Comparison of ENCODE assay signal across 16 cellular contexts in the genomic region with DNA sequence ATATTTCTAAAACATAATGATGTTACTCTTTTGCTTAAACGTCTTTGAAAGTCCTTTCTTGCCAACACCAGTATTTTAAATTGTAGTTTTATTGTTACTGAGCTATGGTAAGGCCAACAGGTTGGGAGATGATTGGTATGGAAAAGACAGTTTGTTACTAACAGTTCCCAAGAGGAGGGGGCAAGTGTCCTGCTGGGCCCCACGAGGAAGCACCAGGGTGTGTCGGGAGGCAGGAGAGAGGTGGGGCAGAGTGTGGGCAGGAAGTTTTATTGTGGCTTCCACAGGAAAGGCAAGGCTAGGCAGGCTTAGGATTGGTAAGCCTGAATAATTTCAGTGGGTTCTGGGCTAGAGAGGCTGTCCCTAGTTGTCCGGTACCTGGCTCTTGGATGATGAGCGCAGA.
A peak's percentile ranks its signal among the peaks of the same experiment; 100 is the strongest.
DNase-seq lines count a peak whose midpoint lies in the region; ATAC-seq and TF ChIP-seq lines count a peak whose summit lies in the region.
"Had no signal": no experiment of that assay in that cellular context is flagged by ENCODE, and none has a peak within 500 bp of the region (broad histone marks: within the 10 kb centered on the region; RNA-seq: fewer than 3 reads in every experiment).

No MANE protein-coding gene starts in this region.

- H3K9me3 ChIP-seq in esophagus muscularis mucosa (no peaks in the 10 kb centered on the region), stomach (no peaks in the 10 kb centered on the region), thyroid gland (no peaks in the 10 kb centered on the region)
- H3K9me3 ChIP-seq: gastrocnemius medialis had no signal

- TF ChIP-seq EP300 in esophagus muscularis mucosa (IDR thresholded peaks at IDR 0.05) (no peak), stomach (IDR thresholded peaks at IDR 0.05) (no peak)

- H3K4me1 Mint-ChIP-seq in HFFc6 (ENCODE audit: low read depth) = peaks cover 82% of the 10 kb centered on the region

- DNase-seq in HFFc6 (no peak), esophagus muscularis mucosa (ENCODE audit: extremely low spot score) (no peak), stomach (no peak), islet precursor cell (no peak), thyroid gland (no peak)
- no peak for DNase-seq in stimulated activated CD4-positive, alpha-beta T cell treated with anti-CD3 and anti-CD28 coated beads, Interleukin-12 subunit alpha, Interleukin-12 subunit beta, amount 100 ng/mL, for 4 hours
- DNase-seq: activated CD4-positive, CD25-positive, alpha-beta regulatory T cell treated with anti-CD3 and anti-CD28 coated beads, Interleukin-2, amount 50 U/mL, for 72 hours; activated CD8-positive, alpha-beta memory T cell treated with anti-CD3 and anti-CD28 coated beads, Interleukin-2, amount 50 U/mL, for 4 hours; activated naive CD8-positive, alpha-beta T cell treated with anti-CD3 and anti-CD28 coated beads, Interleukin-2, amount 10 ng/mL, durations not matched to agents 7 days and 5 days; gastrocnemius medialis; NCI-H2029; NCI-H524 treated with DMSO at 0.1 percent for 48 hours had no signal

- TF ChIP-seq CTCF in HFFc6 (IDR thresholded peaks at IDR 0.05) = no peak
- no peak for TF ChIP-seq CTCF in esophagus muscularis mucosa (IDR thresholded peaks at IDR 0.05)
- no peak for TF ChIP-seq CTCF in stomach (IDR thresholded peaks at IDR 0.05)
- TF ChIP-seq CTCF in thyroid gland (IDR thresholded peaks at IDR 0.05) = no peak

- H3K27ac Mint-ChIP-seq in HFFc6 = peak overlapping the region; percentile 97
- H3K27ac Mint-ChIP-seq: activated naive CD8-positive, alpha-beta T cell treated with anti-CD3 and anti-CD28 coated beads, Interleukin-2, amount 10 ng/mL, durations not matched to agents 7 days and 5 days had no signal

- H3K36me3 Mint-ChIP-seq in HFFc6 (ENCODE audit: low read depth) = no peaks in the 10 kb centered on the region
- H3K36me3 Mint-ChIP-seq: activated naive CD8-positive, alpha-beta T cell treated with anti-CD3 and anti-CD28 coated beads, Interleukin-2, amount 10 ng/mL, durations not matched to agents 7 days and 5 days had no signal

- intact Hi-C loops in esophagus muscularis mucosa (cut with DNase I) (no loop called here), stomach (cut with DNase I; ENCODE audit: low total_unique reads) (no loop called here), thyroid gland (cut with DNase I) (no loop called here)

- peak; percentile 6; the same call in 1 of the 3 replicates for ATAC-seq in SK-N-SH treated with all-trans-retinoic acid at 6 μM for 48 hours
- ATAC-seq in HG02938 (IDR thresholded peaks at IDR 0.05; ENCODE audit: unreplicated experiment) = no peak
- ATAC-seq: GM12878 had no signal

- no peaks in the 10 kb centered on the region for H3K36me3 ChIP-seq in esophagus muscularis mucosa
- no peaks in the 10 kb centered on the region for H3K36me3 ChIP-seq in stomach
- H3K36me3 ChIP-seq in thyroid gland = no peaks in the 10 kb centered on the region
- H3K36me3 ChIP-seq: cardiac muscle cell, gastrocnemius medialis had no signal

- 0 out of 2 replicates have a peak, but pooled peaks cover 5% of the 10 kb centered on the region for H3K9me3 Mint-ChIP-seq in HFFc6
- H3K9me3 Mint-ChIP-seq: activated naive CD8-positive, alpha-beta T cell treated with anti-CD3 and anti-CD28 coated beads, Interleukin-2, amount 10 ng/mL, durations not matched to agents 7 days and 5 days had no signal

- H3K4me1 ChIP-seq in esophagus muscularis mucosa (peaks cover 29 to 31% (median 30%) of the 10 kb centered on the region in 4 donors), stomach (peaks cover 29 to 63% (median 45%) of the 10 kb centered on the region in 4 donors), thyroid gland (peaks cover 0 to 21% of the 10 kb centered on the region in 2 donors)

- no peaks in the 10 kb centered on the region for H3K27me3 ChIP-seq in esophagus muscularis mucosa
- H3K27me3 ChIP-seq in stomach = no peaks in the 10 kb centered on the region
- H3K27me3 ChIP-seq in thyroid gland = no peaks in the 10 kb centered on the region
- H3K27me3 ChIP-seq: cardiac muscle cell, gastrocnemius medialis had no signal

- H3K4me3 ChIP-seq in esophagus muscularis mucosa (no peak overlapping the region), stomach (no peak overlapping the region), thyroid gland (replicated peaks in 1 of 3) (no peak overlapping the region)
- H3K4me3 ChIP-seq: cardiac muscle cell, gastrocnemius medialis, GM12878 had no signal

- H3K27me3 Mint-ChIP-seq in HFFc6 (ENCODE audit: insufficient read depth) = peaks cover 1% of the 10 kb centered on the region

- H3K27ac ChIP-seq in esophagus muscularis mucosa (replicated peaks in 1 of 4) (peak overlapping the region; percentile 3 to 19 (median 4)), stomach (peak overlapping the region; percentile 16 to 73 (median 53)), thyroid gland (peak overlapping the region in 1 of 3 donors; percentile 32)
- H3K27ac ChIP-seq: cardiac muscle cell, gastrocnemius medialis had no signal

- H3K4me3 Mint-ChIP-seq in HFFc6 = no peak overlapping the region
- H3K4me3 Mint-ChIP-seq: activated naive CD8-positive, alpha-beta T cell treated with anti-CD3 and anti-CD28 coated beads, Interleukin-2, amount 10 ng/mL, durations not matched to agents 7 days and 5 days had no signal

- 58% methylated on average over 5 of the region's 5 CpGs for WGBS in esophagus muscularis mucosa
- WGBS in stomach, 5 donors = 49 to 63% (median 51%) methylated on average over 5 of the region's 5 CpGs
- 56 to 61% methylated on average over 5 of the region's 5 CpGs for WGBS in thyroid gland, 2 donors

- no peak for TF ChIP-seq POLR2A in esophagus muscularis mucosa (IDR thresholded peaks at IDR 0.05; ENCODE audit: low read depth)
- no peak for TF ChIP-seq POLR2A in stomach (IDR thresholded peaks at IDR 0.05)
- no peak for TF ChIP-seq POLR2A in thyroid gland (IDR thresholded peaks at IDR 0.05)

TF ChIP-seq in SK-N-SH treated with all-trans-retinoic acid at 6 μM for 48 hours, 23 proteins besides CTCF, POLR2A, EP300 and RAD21:
- TF ChIP-seq ISL1 (CRISPR knock-in tag; IDR thresholded peaks at IDR 0.05) (no peak), SNAI2 (CRISPR knock-in tag; IDR thresholded peaks at IDR 0.05) (no peak), TCF4 (CRISPR knock-in tag; IDR thresholded peaks at IDR 0.05; ENCODE audit: borderline replicate concordance) (no peak), ZFP30 (CRISPR knock-in tag; IDR thresholded peaks at IDR 0.05) (no peak), RARB (CRISPR knock-in tag; IDR thresholded peaks at IDR 0.05) (no peak), GLIS3 (CRISPR knock-in tag; IDR thresholded peaks at IDR 0.05) (no peak), PPARA (CRISPR knock-in tag; IDR thresholded peaks at IDR 0.05; ENCODE audit: borderline replicate concordance) (no peak), ESRRG (CRISPR knock-in tag; IDR thresholded peaks at IDR 0.05) (no peak)
- TF ChIP-seq, protein P1, sequence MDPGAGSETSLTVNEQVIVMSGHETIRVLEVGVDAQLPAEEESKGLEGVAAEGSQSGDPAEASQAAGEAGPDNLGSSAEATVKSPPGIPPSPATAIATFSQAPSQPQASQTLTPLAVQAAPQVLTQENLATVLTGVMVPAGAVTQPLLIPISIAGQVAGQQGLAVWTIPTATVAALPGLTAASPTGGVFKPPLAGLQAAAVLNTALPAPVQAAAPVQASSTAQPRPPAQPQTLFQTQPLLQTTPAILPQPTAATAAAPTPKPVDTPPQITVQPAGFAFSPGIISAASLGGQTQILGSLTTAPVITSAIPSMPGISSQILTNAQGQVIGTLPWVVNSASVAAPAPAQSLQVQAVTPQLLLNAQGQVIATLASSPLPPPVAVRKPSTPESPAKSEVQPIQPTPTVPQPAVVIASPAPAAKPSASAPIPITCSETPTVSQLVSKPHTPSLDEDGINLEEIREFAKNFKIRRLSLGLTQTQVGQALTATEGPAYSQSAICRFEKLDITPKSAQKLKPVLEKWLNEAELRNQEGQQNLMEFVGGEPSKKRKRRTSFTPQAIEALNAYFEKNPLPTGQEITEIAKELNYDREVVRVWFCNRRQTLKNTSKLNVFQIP (CRISPR knock-in tag; IDR thresholded peaks at IDR 0.05; ENCODE audit: borderline replicate concordance, low read depth) = no peak
- TF ChIP-seq, protein P2, sequence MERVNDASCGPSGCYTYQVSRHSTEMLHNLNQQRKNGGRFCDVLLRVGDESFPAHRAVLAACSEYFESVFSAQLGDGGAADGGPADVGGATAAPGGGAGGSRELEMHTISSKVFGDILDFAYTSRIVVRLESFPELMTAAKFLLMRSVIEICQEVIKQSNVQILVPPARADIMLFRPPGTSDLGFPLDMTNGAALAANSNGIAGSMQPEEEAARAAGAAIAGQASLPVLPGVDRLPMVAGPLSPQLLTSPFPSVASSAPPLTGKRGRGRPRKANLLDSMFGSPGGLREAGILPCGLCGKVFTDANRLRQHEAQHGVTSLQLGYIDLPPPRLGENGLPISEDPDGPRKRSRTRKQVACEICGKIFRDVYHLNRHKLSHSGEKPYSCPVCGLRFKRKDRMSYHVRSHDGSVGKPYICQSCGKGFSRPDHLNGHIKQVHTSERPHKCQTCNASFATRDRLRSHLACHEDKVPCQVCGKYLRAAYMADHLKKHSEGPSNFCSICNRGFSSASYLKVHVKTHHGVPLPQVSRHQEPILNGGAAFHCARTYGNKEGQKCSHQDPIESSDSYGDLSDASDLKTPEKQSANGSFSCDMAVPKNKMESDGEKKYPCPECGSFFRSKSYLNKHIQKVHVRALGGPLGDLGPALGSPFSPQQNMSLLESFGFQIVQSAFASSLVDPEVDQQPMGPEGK (CRISPR knock-in tag; IDR thresholded peaks at IDR 0.05; ENCODE audit: borderline replicate concordance) = no peak
